ENCODE assay signal across 15 cellular contexts in genomic region chrX:49273181-49273727, GRCh38. TPM values are rescaled to one million over a fixed set of nuclear protein-coding genes. Genes with fewer than 3 reads are reported as not detected.
DNase-seq lines count a peak whose midpoint lies in the region; ATAC-seq lines count a peak whose summit lies in the region.
"Had no signal": no experiment of that assay in that cellular context is flagged by ENCODE, and none has a peak within 500 bp of the region (broad histone marks: within the 10 kb centered on the region; RNA-seq: fewer than 3 reads in every experiment).

No MANE protein-coding gene starts in this region.

- no peaks in the 10 kb centered on the region for H3K27me3 Mint-ChIP-seq in activated CD8-positive, alpha-beta T cell treated with anti-CD3 and anti-CD28 coated beads, Interleukin-2, amount 10 ng/mL, durations not matched to agents 7 days and 5 days (ENCODE audit: low read depth)
- no peaks in the 10 kb centered on the region for H3K27me3 Mint-ChIP-seq in effector memory CD8-positive, alpha-beta T cell

- H3K36me3 Mint-ChIP-seq in activated CD8-positive, alpha-beta T cell treated with anti-CD3 and anti-CD28 coated beads, Interleukin-2, amount 10 ng/mL, durations not matched to agents 7 days and 5 days (ENCODE audit: low read depth), result peaks cover 46% of the 10 kb centered on the region
- peaks cover 24% of the 10 kb centered on the region for H3K36me3 Mint-ChIP-seq in effector memory CD8-positive, alpha-beta T cell (ENCODE audit: insufficient read depth)

- POLR2A ChIA-PET in activated CD8-positive, alpha-beta T cell treated with anti-CD3 and anti-CD28 coated beads, Interleukin-2, amount 10 ng/mL, durations not matched to agents 7 days and 5 days (lab: Charles Lee), result interaction anchor here (0.7 to 1.7 kb wide), 8 partner anchors 9 to 334 kb away, joined by 3 to 5 read pairs (median 3); partner anchors contain the start of gene PLP2

- H3K9me3 Mint-ChIP-seq in activated CD8-positive, alpha-beta T cell treated with anti-CD3 and anti-CD28 coated beads, Interleukin-2, amount 10 ng/mL, durations not matched to agents 7 days and 5 days (ENCODE audit: insufficient read depth), result no peaks in the 10 kb centered on the region
- H3K9me3 Mint-ChIP-seq in effector memory CD8-positive, alpha-beta T cell, result no peaks in the 10 kb centered on the region

- DNase-seq in activated CD4-positive, CD25-positive, alpha-beta regulatory T cell (lab: John Stamatoyannopoulos, UW), result peak in 3 of 4 experiments; percentile 13 to 29 (median 17)
- no peak for DNase-seq in activated CD4-positive, CD25-positive, alpha-beta regulatory T cell treated with anti-CD3 and anti-CD28 coated beads, Interleukin-2, amount 50 U/mL, for 72 hours
- DNase-seq in activated CD8-positive, alpha-beta T cell treated with anti-CD3 and anti-CD28 coated beads, Interleukin-2, amount 10 ng/mL, durations not matched to agents 7 days and 5 days, result peak; percentile 70
- DNase-seq in effector memory CD8-positive, alpha-beta T cell, result peak; percentile 12 to 15 (median 15)
- peak; percentile 48 for DNase-seq in stimulated activated CD4-positive, alpha-beta T cell treated with anti-CD3 and anti-CD28 coated beads, Interleukin-4, amount 100 ng/mL, for 24 hours
- DNase-seq: 8988T, esophagus squamous epithelium, MV-4-11, NCI-H2227 treated with DMSO at 0.1 percent for 48 hours, SW 1271 had no signal

- peaks cover 76% of the 10 kb centered on the region for H3K4me1 Mint-ChIP-seq in activated CD8-positive, alpha-beta T cell treated with anti-CD3 and anti-CD28 coated beads, Interleukin-2, amount 10 ng/mL, durations not matched to agents 7 days and 5 days (ENCODE audit: low read depth)
- H3K4me1 Mint-ChIP-seq in effector memory CD8-positive, alpha-beta T cell (ENCODE audit: low read depth in 2 of 2), result peaks cover 51 to 52% of the 10 kb centered on the region in 2 donors

- CTCF ChIA-PET in activated CD8-positive, alpha-beta T cell treated with anti-CD3 and anti-CD28 coated beads, Interleukin-2, amount 10 ng/mL, durations not matched to agents 7 days and 5 days (lab: Charles Lee), result interaction anchor here (1.2 to 2.6 kb wide), 2 partner anchors 81 to 82 kb away, joined by 3 to 14 read pairs; no protein-coding TSS in a partner anchor

- peak overlapping the region; percentile 92 for H3K27ac Mint-ChIP-seq in activated CD8-positive, alpha-beta T cell treated with anti-CD3 and anti-CD28 coated beads, Interleukin-2, amount 10 ng/mL, durations not matched to agents 7 days and 5 days
- H3K27ac Mint-ChIP-seq in effector memory CD8-positive, alpha-beta T cell, result peak overlapping the region; percentile 86 to 88

- ATAC-seq in activated CD8-positive, alpha-beta T cell treated with anti-CD3 and anti-CD28 coated beads, Interleukin-2, amount 10 ng/mL, durations not matched to agents 7 days and 5 days, result peak; percentile 8
- peak; percentile 8 for ATAC-seq in effector memory CD8-positive, alpha-beta T cell (replicated peaks)
- no peak for ATAC-seq in GM21515 (IDR thresholded peaks at IDR 0.05; ENCODE audit: unreplicated experiment)
- no peak for ATAC-seq in GM19324 (IDR thresholded peaks at IDR 0.05; ENCODE audit: low FRiP score, unreplicated experiment)
- ATAC-seq in HG03095 (IDR thresholded peaks at IDR 0.05; ENCODE audit: unreplicated experiment), result no peak

- peak overlapping the region; percentile 74 for H3K4me3 Mint-ChIP-seq in activated CD8-positive, alpha-beta T cell treated with anti-CD3 and anti-CD28 coated beads, Interleukin-2, amount 10 ng/mL, durations not matched to agents 7 days and 5 days
- peak overlapping the region; percentile 73 to 77 for H3K4me3 Mint-ChIP-seq in effector memory CD8-positive, alpha-beta T cell

RNA-seq across cellular contexts. Expression of gene PPP1R3F, which starts 3.7 kb away (rescaled TPM):
- 1 to 10 TPM; 8.0 to 8.5 TPM for total RNA-seq in activated CD8-positive, alpha-beta T cell treated with anti-CD3 and anti-CD28 coated beads, Interleukin-2, amount 10 ng/mL, durations not matched to agents 7 days and 5 days

RNA-seq across cellular contexts. Expression of gene FOXP3, which starts 8.7 kb away (rescaled TPM):
- total RNA-seq in activated CD8-positive, alpha-beta T cell treated with anti-CD3 and anti-CD28 coated beads, Interleukin-2, amount 10 ng/mL, durations not matched to agents 7 days and 5 days, result 10 to 100 TPM; 14.6 to 15.4 TPM
- total RNA-seq: urinary bladder had no signal

RNA-seq across cellular contexts. Expression of gene GAGE10, which starts 30.2 kb away (rescaled TPM):
- total RNA-seq in activated CD8-positive, alpha-beta T cell treated with anti-CD3 and anti-CD28 coated beads, Interleukin-2, amount 10 ng/mL, durations not matched to agents 7 days and 5 days, result not detected
- total RNA-seq: esophagus squamous epithelium, OCI-LY7, urinary bladder had no signal

RNA-seq across cellular contexts. Expression of gene CCDC22, which starts 38.0 kb away (rescaled TPM):
- total RNA-seq in activated CD8-positive, alpha-beta T cell treated with anti-CD3 and anti-CD28 coated beads, Interleukin-2, amount 10 ng/mL, durations not matched to agents 7 days and 5 days, result 10 to 100 TPM; 27.3 to 32.2 TPM

RNA-seq across cellular contexts. Expression of gene CACNA1F, which starts 40.1 kb away (rescaled TPM):
- under 1 TPM; 0.11 to 0.18 TPM for total RNA-seq in activated CD8-positive, alpha-beta T cell treated with anti-CD3 and anti-CD28 coated beads, Interleukin-2, amount 10 ng/mL, durations not matched to agents 7 days and 5 days
- total RNA-seq: OCI-LY7 had no signal

Comparison
In these comparisons a context has a peak if more than half of its experiments do, and no peak if none do; other contexts are left out.
1. ATAC-seq: peak in activated CD8-positive, alpha-beta T cell treated with anti-CD3 and anti-CD28 coated beads, Interleukin-2, amount 10 ng/mL, durations not matched to agents 7 days and 5 days (single experiment) and effector memory CD8-positive, alpha-beta T cell (single experiment); none in GM21515 (single experiment), GM19324 (single experiment) and HG03095 (single experiment).